1 cellular context compared by ENCODE assay signal in the genomic region with DNA sequence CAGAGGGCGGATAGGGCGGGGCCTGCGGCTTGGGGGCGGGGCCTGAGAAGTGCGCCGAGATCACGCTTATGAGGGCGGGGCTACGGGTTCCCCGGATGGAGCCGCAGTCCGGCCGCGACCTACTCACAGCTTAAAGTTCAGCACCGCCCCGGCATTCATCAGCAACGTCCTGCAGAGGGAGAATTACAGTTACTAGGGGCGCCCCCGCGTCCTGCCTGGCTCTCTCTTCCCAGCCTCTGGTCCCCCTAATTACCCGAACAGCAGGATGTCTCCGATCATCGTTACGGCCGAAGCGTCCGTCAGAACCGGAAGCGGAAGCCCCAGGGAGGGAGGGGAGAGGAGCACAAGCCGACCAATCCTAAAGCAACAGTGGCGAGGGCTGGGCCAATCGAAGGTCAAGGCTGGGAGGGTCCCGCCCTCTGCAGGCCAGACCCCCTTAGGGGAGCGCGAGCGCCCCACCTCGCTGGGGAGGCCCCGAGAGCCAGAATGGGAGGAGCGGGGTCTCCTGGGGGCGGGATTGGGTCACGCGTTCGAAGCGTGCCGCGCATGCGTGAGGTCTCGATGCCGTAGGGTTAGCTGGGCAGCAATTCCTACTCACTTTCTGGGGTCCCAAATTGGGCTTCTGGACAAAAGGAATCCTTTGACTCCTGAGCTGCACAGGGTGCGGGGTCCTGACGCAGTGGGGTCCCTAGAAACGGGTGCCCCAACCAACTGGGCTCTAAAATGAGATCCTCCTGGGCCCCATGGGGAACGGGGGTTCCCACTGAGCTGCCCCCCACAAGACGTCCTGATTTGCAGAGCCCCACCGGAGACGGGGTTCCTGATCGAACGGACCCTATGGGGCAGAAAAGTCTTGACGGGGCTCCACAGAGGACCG.
TF ChIP-seq lines count a peak whose summit lies in the region.

Gene SMIM7 (minus strand): TSS at position 313 of the 877 bp plus-strand sequence. CDS start 34 bp downstream, at position 279.

TF ChIP-seq in K562, 482 proteins besides CTCF, POLR2A, EP300 and RAD21 (continued from another document and continues in another):
- TF ChIP-seq, protein P1, sequence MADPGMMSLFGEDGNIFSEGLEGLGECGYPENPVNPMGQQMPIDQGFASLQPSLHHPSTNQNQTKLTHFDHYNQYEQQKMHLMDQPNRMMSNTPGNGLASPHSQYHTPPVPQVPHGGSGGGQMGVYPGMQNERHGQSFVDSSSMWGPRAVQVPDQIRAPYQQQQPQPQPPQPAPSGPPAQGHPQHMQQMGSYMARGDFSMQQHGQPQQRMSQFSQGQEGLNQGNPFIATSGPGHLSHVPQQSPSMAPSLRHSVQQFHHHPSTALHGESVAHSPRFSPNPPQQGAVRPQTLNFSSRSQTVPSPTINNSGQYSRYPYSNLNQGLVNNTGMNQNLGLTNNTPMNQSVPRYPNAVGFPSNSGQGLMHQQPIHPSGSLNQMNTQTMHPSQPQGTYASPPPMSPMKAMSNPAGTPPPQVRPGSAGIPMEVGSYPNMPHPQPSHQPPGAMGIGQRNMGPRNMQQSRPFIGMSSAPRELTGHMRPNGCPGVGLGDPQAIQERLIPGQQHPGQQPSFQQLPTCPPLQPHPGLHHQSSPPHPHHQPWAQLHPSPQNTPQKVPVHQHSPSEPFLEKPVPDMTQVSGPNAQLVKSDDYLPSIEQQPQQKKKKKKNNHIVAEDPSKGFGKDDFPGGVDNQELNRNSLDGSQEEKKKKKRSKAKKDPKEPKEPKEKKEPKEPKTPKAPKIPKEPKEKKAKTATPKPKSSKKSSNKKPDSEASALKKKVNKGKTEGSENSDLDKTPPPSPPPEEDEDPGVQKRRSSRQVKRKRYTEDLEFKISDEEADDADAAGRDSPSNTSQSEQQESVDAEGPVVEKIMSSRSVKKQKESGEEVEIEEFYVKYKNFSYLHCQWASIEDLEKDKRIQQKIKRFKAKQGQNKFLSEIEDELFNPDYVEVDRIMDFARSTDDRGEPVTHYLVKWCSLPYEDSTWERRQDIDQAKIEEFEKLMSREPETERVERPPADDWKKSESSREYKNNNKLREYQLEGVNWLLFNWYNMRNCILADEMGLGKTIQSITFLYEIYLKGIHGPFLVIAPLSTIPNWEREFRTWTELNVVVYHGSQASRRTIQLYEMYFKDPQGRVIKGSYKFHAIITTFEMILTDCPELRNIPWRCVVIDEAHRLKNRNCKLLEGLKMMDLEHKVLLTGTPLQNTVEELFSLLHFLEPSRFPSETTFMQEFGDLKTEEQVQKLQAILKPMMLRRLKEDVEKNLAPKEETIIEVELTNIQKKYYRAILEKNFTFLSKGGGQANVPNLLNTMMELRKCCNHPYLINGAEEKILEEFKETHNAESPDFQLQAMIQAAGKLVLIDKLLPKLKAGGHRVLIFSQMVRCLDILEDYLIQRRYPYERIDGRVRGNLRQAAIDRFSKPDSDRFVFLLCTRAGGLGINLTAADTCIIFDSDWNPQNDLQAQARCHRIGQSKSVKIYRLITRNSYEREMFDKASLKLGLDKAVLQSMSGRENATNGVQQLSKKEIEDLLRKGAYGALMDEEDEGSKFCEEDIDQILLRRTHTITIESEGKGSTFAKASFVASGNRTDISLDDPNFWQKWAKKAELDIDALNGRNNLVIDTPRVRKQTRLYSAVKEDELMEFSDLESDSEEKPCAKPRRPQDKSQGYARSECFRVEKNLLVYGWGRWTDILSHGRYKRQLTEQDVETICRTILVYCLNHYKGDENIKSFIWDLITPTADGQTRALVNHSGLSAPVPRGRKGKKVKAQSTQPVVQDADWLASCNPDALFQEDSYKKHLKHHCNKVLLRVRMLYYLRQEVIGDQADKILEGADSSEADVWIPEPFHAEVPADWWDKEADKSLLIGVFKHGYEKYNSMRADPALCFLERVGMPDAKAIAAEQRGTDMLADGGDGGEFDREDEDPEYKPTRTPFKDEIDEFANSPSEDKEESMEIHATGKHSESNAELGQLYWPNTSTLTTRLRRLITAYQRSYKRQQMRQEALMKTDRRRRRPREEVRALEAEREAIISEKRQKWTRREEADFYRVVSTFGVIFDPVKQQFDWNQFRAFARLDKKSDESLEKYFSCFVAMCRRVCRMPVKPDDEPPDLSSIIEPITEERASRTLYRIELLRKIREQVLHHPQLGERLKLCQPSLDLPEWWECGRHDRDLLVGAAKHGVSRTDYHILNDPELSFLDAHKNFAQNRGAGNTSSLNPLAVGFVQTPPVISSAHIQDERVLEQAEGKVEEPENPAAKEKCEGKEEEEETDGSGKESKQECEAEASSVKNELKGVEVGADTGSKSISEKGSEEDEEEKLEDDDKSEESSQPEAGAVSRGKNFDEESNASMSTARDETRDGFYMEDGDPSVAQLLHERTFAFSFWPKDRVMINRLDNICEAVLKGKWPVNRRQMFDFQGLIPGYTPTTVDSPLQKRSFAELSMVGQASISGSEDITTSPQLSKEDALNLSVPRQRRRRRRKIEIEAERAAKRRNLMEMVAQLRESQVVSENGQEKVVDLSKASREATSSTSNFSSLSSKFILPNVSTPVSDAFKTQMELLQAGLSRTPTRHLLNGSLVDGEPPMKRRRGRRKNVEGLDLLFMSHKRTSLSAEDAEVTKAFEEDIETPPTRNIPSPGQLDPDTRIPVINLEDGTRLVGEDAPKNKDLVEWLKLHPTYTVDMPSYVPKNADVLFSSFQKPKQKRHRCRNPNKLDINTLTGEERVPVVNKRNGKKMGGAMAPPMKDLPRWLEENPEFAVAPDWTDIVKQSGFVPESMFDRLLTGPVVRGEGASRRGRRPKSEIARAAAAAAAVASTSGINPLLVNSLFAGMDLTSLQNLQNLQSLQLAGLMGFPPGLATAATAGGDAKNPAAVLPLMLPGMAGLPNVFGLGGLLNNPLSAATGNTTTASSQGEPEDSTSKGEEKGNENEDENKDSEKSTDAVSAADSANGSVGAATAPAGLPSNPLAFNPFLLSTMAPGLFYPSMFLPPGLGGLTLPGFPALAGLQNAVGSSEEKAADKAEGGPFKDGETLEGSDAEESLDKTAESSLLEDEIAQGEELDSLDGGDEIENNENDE (IDR thresholded peaks at IDR 0.05; ENCODE audit: low read depth, low read length): no peak
- TF ChIP-seq RBBP5 (IDR thresholded peaks at IDR 0.05; ENCODE audit: borderline replicate concordance, insufficient read depth, low read length, poor library complexity, severe bottlenecking) (peak; percentile 92), KLF6 (CRISPR knock-in tag; IDR thresholded peaks at IDR 0.05; ENCODE audit: borderline replicate concordance) (no peak), TCF7L2 (IDR thresholded peaks at IDR 0.05; ENCODE audit: low read depth, low read length) (no peak), GATAD2A (IDR thresholded peaks at IDR 0.05) (no peak), SRSF1 (IDR thresholded peaks at IDR 0.05; ENCODE audit: low read depth, low read length) (no peak), BCL6 (CRISPR knock-in tag; IDR thresholded peaks at IDR 0.05) (no peak), ZNF282 (CRISPR knock-in tag; IDR thresholded peaks at IDR 0.05) (0 out of 2 replicates have a peak, but pooled peaks have one; percentile 21), ZNF232 (CRISPR knock-in tag; IDR thresholded peaks at IDR 0.05) (no peak), MCM7 (IDR thresholded peaks at IDR 0.05) (no peak), MYBL2 (IDR thresholded peaks at IDR 0.05; ENCODE audit: low read depth) (no peak), MYBL2 (CRISPR knock-in tag; IDR thresholded peaks at IDR 0.05; ENCODE audit: borderline replicate concordance) (no peak), CREB3L1 (IDR thresholded peaks at IDR 0.05; ENCODE audit: borderline replicate concordance, low read depth) (peak; percentile 54; the same call in 1 of the 2 replicates), ZNF165 (CRISPR knock-in tag; IDR thresholded peaks at IDR 0.05; ENCODE audit: borderline replicate concordance) (no peak), ZNF561 (CRISPR knock-in tag; conservative IDR thresholded peaks at IDR 0.05) (no peak), CSDE1 (IDR thresholded peaks at IDR 0.05) (no peak), NR2C2 (CRISPR knock-in tag; IDR thresholded peaks at IDR 0.05) (no peak), NR2C2 (tag; IDR thresholded peaks at IDR 0.05) (peak; percentile 96), JUN (IDR thresholded peaks at IDR 0.05; ENCODE audit: borderline replicate concordance, low read depth, low read length) (no peak; the same call in 1 of the 2 replicates), JUN (CRISPR knock-in tag; IDR thresholded peaks at IDR 0.05; ENCODE audit: borderline replicate concordance) (no peak), HLTF (IDR thresholded peaks at IDR 0.05) (no peak), DDX20 (tag; IDR thresholded peaks at IDR 0.05; ENCODE audit: low read depth) (no peak), SAFB (IDR thresholded peaks at IDR 0.05; ENCODE audit: borderline replicate concordance, low read depth, low read length) (no peak), TBL1XR1 (IDR thresholded peaks at IDR 0.05; ENCODE audit: low read length in 2 of 2) (no peak), HMGXB4 (CRISPR knock-in tag; IDR thresholded peaks at IDR 0.05) (0 out of 2 replicates have a peak, but pooled peaks have one; percentile 9), ZFP30 (CRISPR knock-in tag; IDR thresholded peaks at IDR 0.05; ENCODE audit: borderline replicate concordance) (no peak), RCOR1 (IDR thresholded peaks at IDR 0.05; ENCODE audit: borderline replicate concordance in 1 of 2, low read depth in 2 of 2, low read length in 2 of 2) (no peak), NCOA6 (IDR thresholded peaks at IDR 0.05) (no peak), ZEB2 (IDR thresholded peaks at IDR 0.05) (no peak), TCF3 (CRISPR knock-in tag; IDR thresholded peaks at IDR 0.05) (0 out of 2 replicates have a peak, but pooled peaks have one; percentile 4), TOE1 (IDR thresholded peaks at IDR 0.05; ENCODE audit: borderline replicate concordance) (no peak; the same call in 1 of the 2 replicates), TOE1 (CRISPR knock-in tag; IDR thresholded peaks at IDR 0.05; ENCODE audit: borderline replicate concordance, low read depth) (peak; percentile 78; the same call in 1 of the 2 replicates), STAG1 (CRISPR knock-in tag; IDR thresholded peaks at IDR 0.05; ENCODE audit: borderline replicate concordance) (no peak), DPF2 (IDR thresholded peaks at IDR 0.05) (no peak), ZNF707 (CRISPR knock-in tag; conservative IDR thresholded peaks at IDR 0.05) (no peak), LARP7 (IDR thresholded peaks at IDR 0.05) (no peak)
- TF ChIP-seq, protein P2, sequence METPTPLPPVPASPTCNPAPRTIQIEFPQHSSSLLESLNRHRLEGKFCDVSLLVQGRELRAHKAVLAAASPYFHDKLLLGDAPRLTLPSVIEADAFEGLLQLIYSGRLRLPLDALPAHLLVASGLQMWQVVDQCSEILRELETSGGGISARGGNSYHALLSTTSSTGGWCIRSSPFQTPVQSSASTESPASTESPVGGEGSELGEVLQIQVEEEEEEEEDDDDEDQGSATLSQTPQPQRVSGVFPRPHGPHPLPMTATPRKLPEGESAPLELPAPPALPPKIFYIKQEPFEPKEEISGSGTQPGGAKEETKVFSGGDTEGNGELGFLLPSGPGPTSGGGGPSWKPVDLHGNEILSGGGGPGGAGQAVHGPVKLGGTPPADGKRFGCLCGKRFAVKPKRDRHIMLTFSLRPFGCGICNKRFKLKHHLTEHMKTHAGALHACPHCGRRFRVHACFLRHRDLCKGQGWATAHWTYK (CRISPR knock-in tag; IDR thresholded peaks at IDR 0.05): no peak
- TF ChIP-seq, protein P3, sequence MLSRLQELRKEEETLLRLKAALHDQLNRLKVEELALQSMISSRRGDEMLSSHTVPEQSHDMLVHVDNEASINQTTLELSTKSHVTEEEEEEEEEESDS (CRISPR knock-in tag; IDR thresholded peaks at IDR 0.05): no peak
- TF ChIP-seq, protein P4, sequence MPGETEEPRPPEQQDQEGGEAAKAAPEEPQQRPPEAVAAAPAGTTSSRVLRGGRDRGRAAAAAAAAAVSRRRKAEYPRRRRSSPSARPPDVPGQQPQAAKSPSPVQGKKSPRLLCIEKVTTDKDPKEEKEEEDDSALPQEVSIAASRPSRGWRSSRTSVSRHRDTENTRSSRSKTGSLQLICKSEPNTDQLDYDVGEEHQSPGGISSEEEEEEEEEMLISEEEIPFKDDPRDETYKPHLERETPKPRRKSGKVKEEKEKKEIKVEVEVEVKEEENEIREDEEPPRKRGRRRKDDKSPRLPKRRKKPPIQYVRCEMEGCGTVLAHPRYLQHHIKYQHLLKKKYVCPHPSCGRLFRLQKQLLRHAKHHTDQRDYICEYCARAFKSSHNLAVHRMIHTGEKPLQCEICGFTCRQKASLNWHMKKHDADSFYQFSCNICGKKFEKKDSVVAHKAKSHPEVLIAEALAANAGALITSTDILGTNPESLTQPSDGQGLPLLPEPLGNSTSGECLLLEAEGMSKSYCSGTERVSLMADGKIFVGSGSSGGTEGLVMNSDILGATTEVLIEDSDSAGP (CRISPR knock-in tag; IDR thresholded peaks at IDR 0.05): no peak
- TF ChIP-seq, protein P5, sequence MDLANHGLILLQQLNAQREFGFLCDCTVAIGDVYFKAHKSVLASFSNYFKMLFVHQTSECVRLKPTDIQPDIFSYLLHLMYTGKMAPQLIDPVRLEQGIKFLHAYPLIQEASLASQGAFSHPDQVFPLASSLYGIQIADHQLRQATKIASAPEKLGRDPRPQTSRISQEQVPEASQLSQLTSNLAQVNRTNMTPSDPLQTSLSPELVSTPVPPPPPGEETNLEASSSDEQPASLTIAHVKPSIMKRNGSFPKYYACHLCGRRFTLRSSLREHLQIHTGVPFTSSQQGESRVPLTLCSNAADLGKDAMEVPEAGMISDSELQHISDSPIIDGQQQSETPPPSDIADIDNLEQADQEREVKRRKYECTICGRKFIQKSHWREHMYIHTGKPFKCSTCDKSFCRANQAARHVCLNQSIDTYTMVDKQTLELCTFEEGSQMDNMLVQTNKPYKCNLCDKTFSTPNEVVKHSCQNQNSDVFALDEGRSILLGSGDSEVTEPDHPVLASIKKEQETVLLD (IDR thresholded peaks at IDR 0.05): peak; percentile 93
- TF ChIP-seq, protein P6, sequence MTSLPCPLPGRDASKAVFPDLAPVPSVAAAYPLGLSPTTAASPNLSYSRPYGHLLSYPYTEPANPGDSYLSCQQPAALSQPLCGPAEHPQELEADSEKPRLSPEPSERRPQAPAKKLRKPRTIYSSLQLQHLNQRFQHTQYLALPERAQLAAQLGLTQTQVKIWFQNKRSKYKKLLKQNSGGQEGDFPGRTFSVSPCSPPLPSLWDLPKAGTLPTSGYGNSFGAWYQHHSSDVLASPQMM (CRISPR knock-in tag; IDR thresholded peaks at IDR 0.05): no peak
